ENCODE assay signal across 8 cellular contexts in the genomic region with DNA sequence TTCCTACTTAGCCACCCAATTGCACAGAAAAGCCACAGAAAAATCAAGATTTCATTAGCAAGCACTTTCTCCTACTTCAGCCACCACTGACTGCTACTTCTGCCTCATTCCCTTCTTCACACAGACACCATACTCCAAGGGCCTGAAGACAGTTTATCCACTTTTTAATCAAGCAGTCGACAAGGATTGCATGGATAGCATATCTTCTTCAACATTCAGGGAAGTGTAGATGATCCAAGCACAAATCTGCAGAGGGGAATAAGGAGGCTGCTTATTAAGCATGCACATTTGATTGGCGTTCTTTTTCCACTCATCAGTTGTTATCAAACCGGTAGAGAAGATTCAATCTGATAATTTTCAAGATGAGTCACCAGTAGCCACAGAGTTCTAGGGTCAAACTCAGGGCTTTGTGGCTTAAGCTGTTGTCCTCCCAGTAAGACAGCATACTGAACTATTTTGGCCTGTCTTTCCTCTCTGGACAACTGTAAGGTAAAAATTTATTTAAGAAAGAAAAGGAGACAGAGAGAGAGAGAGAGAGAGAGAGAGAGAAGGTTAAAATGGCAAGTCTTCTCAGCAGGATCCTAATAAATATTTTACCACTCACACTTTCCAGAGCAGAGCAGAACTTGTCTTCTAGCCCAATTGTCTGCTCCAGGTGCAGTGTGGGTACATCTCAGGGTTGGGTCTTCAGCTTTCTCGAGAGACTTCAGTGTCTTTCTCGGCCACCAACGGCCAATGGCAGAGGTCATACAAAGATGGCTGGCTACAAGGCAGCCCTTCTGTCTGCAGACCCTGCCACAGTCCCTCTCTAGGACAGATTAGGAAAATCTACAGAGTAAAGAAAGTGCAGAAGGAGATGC.
DNase-seq lines count a peak whose midpoint lies in the region; ATAC-seq and TF ChIP-seq lines count a peak whose summit lies in the region.

No MANE protein-coding gene starts in this region.

- no peak for DNase-seq in activated CD4-positive, alpha-beta T cell treated with anti-CD3 and anti-CD28 coated beads for 36 hours
- no peak for DNase-seq in activated CD4-positive, alpha-beta T cell treated with anti-CD3 and anti-CD28 coated beads for 4 hours
- DNase-seq in SK-N-SH: no peak
- DNase-seq in mesothelial cell of epicardium (ENCODE audit: low spot score in 2 of 2, unreplicated experiment in 2 of 2): no peak
- DNase-seq in Calu3: no peak
- no peak for DNase-seq in T1000 (lab: John Stamatoyannopoulos, UW)
- no peak for DNase-seq in Karpas-422

- no peak for TF ChIP-seq CTCF in SK-N-SH (IDR thresholded peaks at IDR 0.05)
- TF ChIP-seq CTCF in mesothelial cell of epicardium (IDR thresholded peaks at IDR 0.05; ENCODE audit: unreplicated experiment): no peak
- TF ChIP-seq CTCF in Calu3 (IDR thresholded peaks at IDR 0.05; ENCODE audit: unreplicated experiment): no peak

- peaks cover 5% of the 10 kb centered on the region for H3F3A ChIP-seq in SK-N-SH (replicated peaks; ENCODE audit: insufficient read depth)

- no peaks in the 10 kb centered on the region for H3K27me3 Mint-ChIP-seq in activated CD4-positive, alpha-beta T cell treated with anti-CD3 and anti-CD28 coated beads for 36 hours
- H3K27me3 Mint-ChIP-seq in mesothelial cell of epicardium (ENCODE audit: low read depth) (no peaks in the 10 kb centered on the region), Calu3 (ENCODE audit: unreplicated experiment) (no peaks in the 10 kb centered on the region)

- H3K4me3 ChIP-seq in SK-N-SH (ENCODE audit: low read depth in 2 of 2, low read length in 1 of 2) (no peak overlapping the region), Karpas-422 (ENCODE audit: low read length) (no peak overlapping the region)

- H4K20me1 ChIP-seq in SK-N-SH (ENCODE audit: insufficient read depth) (no peaks in the 10 kb centered on the region), Karpas-422 (ENCODE audit: insufficient read depth, low read depth, low read length) (no peaks in the 10 kb centered on the region)

- no peak for TF ChIP-seq RAD21 in SK-N-SH (IDR thresholded peaks at IDR 0.05; ENCODE audit: low read length)

- H3K4me2 ChIP-seq in SK-N-SH (peak overlapping the region; percentile 38; the same call in 1 of the 2 replicates), Karpas-422 (ENCODE audit: low read depth, low read length, poor library complexity, severe bottlenecking) (no peak overlapping the region)

- intact Hi-C loops in activated CD4-positive, alpha-beta T cell treated with anti-CD3 and anti-CD28 coated beads for 36 hours (cut with DNase I, micrococcal nuclease): loop anchor here (1.0 to 2.0 kb wide), 3 partner anchors 9 to 80 kb away; a partner anchor contains a TSS
- intact Hi-C loops in Calu3 (cut with micrococcal nuclease; ENCODE audit: unreplicated experiment): no loop called here

- H3K9ac ChIP-seq in SK-N-SH: no peak overlapping the region
- no peak overlapping the region for H3K9ac ChIP-seq in Karpas-422 (ENCODE audit: low read length)

- H3K27ac ChIP-seq in SK-N-SH (ENCODE audit: low read depth in 2 of 2, low read length in 1 of 2) (peak overlapping the region in 1 of 2 experiments; percentile 42; a peak in 3 of 4 replicates), Karpas-422 (ENCODE audit: low read length) (no peak overlapping the region)

- H3K36me3 ChIP-seq in SK-N-SH (replicated peaks in 1 of 2; ENCODE audit: control insufficient read depth in 1 of 2, insufficient read depth in 2 of 2, low read length in 1 of 2) (no peaks in the 10 kb centered on the region), Karpas-422 (ENCODE audit: insufficient read depth, low read length) (no peaks in the 10 kb centered on the region)

- POLR2A ChIA-PET in activated CD4-positive, alpha-beta T cell treated with anti-CD3 and anti-CD28 coated beads for 36 hours (lab: Charles Lee): no interaction called here
- POLR2A ChIA-PET in SK-N-SH (lab: Yijun Ruan, JAX): interaction anchor here (1.0 kb wide), 1 partner anchor 9 kb away, joined by 3 read pairs; no protein-coding TSS in a partner anchor

- 0 out of 2 replicates have a peak overlapping the region, but pooled peaks have one; percentile 1 for H2AFZ ChIP-seq in SK-N-SH (ENCODE audit: low read depth)
- no peak overlapping the region for H2AFZ ChIP-seq in Karpas-422 (ENCODE audit: low read length)

- ATAC-seq in activated CD4-positive, alpha-beta T cell treated with anti-CD3 and anti-CD28 coated beads for 36 hours: peak; percentile 80
- peak; percentile 97 for ATAC-seq in HG02840 (IDR thresholded peaks at IDR 0.05; ENCODE audit: low FRiP score, unreplicated experiment)

- peak overlapping the region; percentile 34 for H3K27ac Mint-ChIP-seq in activated CD4-positive, alpha-beta T cell treated with anti-CD3 and anti-CD28 coated beads for 36 hours
- H3K27ac Mint-ChIP-seq in mesothelial cell of epicardium (peak overlapping the region; percentile 73), Calu3 (ENCODE audit: unreplicated experiment) (no peak overlapping the region)

- no peaks in the 10 kb centered on the region for H3K27me3 ChIP-seq in SK-N-SH (ENCODE audit: insufficient read depth)
- H3K27me3 ChIP-seq in Karpas-422 (ENCODE audit: low read length): no peaks in the 10 kb centered on the region

- no peaks in the 10 kb centered on the region for H3K36me3 Mint-ChIP-seq in activated CD4-positive, alpha-beta T cell treated with anti-CD3 and anti-CD28 coated beads for 36 hours (ENCODE audit: low read depth)
- H3K36me3 Mint-ChIP-seq in mesothelial cell of epicardium (no peaks in the 10 kb centered on the region), Calu3 (ENCODE audit: insufficient read depth, unreplicated experiment) (no peaks in the 10 kb centered on the region)

- H3K9me3 ChIP-seq in SK-N-SH: no peaks in the 10 kb centered on the region
- no peaks in the 10 kb centered on the region for H3K9me3 ChIP-seq in Karpas-422 (ENCODE audit: low read length)

- no peaks in the 10 kb centered on the region for H3K79me2 ChIP-seq in SK-N-SH (ENCODE audit: insufficient read depth)
- no peaks in the 10 kb centered on the region for H3K79me2 ChIP-seq in Karpas-422 (ENCODE audit: low read length)

- CTCF ChIA-PET in activated CD4-positive, alpha-beta T cell treated with anti-CD3 and anti-CD28 coated beads for 36 hours (lab: Charles Lee): interaction anchor here (0.7 to 2.1 kb wide), 5 partner anchors 10 to 187 kb away, joined by 3 to 4 read pairs (median 3); no protein-coding TSS in a partner anchor
- CTCF ChIA-PET in SK-N-SH (lab: Yijun Ruan, JAX): no interaction called here
- CTCF ChIA-PET in Calu3 (lab: Charles Lee): no interaction called here

- peak overlapping the region; percentile 15 for H3K4me3 Mint-ChIP-seq in activated CD4-positive, alpha-beta T cell treated with anti-CD3 and anti-CD28 coated beads for 36 hours
- H3K4me3 Mint-ChIP-seq in mesothelial cell of epicardium: no peak overlapping the region
- H3K4me3 Mint-ChIP-seq in Calu3 (ENCODE audit: low read depth, unreplicated experiment): no peak overlapping the region

- 44% methylated on average over 5 of the region's 6 CpGs for WGBS in SK-N-SH (ENCODE audit: low lambda C conversion rate)

- H3K9me2 ChIP-seq in SK-N-SH (no peaks in the 10 kb centered on the region), Karpas-422 (replicated peaks; ENCODE audit: insufficient read depth, low read length) (no peaks in the 10 kb centered on the region)

- peaks cover 47% of the 10 kb centered on the region for H3K4me1 Mint-ChIP-seq in activated CD4-positive, alpha-beta T cell treated with anti-CD3 and anti-CD28 coated beads for 36 hours
- H3K4me1 Mint-ChIP-seq in mesothelial cell of epicardium (peaks cover 32% of the 10 kb centered on the region), Calu3 (ENCODE audit: low read depth, unreplicated experiment) (peaks cover 32% of the 10 kb centered on the region)

- no TSS peak for BruUV-seq in Calu3 (replicated peaks; lab: Mats Ljungman, UMichigan)

- H3K9me3 Mint-ChIP-seq in activated CD4-positive, alpha-beta T cell treated with anti-CD3 and anti-CD28 coated beads for 36 hours (ENCODE audit: low read depth): peaks cover 4% of the 10 kb centered on the region
- no peaks in the 10 kb centered on the region for H3K9me3 Mint-ChIP-seq in mesothelial cell of epicardium
- no peaks in the 10 kb centered on the region for H3K9me3 Mint-ChIP-seq in Calu3 (ENCODE audit: low read depth, unreplicated experiment)

- H3K4me1 ChIP-seq in SK-N-SH (ENCODE audit: control insufficient read depth in 1 of 2, insufficient read depth in 2 of 2, low read depth in 1 of 2, low read length in 1 of 2) (peaks cover 0 to 8% of the 10 kb centered on the region in 2 experiments; a peak in 1 of 4 replicates), Karpas-422 (ENCODE audit: low read length) (no peaks in the 10 kb centered on the region)

- TF ChIP-seq EP300 in SK-N-SH (IDR thresholded peaks at IDR 0.05; ENCODE audit: borderline replicate concordance in 1 of 2, low read depth in 1 of 2, low read length in 1 of 2): no peak

TF ChIP-seq in SK-N-SH, 30 proteins besides CTCF, POLR2A, EP300 and RAD21:
- TF ChIP-seq POLR2AphosphoS5 (IDR thresholded peaks at IDR 0.05; ENCODE audit: low read depth, low read length) (no peak), RFX5 (IDR thresholded peaks at IDR 0.05; ENCODE audit: low read length) (peak; percentile 35; the same call in 1 of the 2 replicates), EZH2phosphoT487 (IDR thresholded peaks at IDR 0.05; ENCODE audit: borderline replicate concordance, low read depth) (no peak), JUND (IDR thresholded peaks at IDR 0.05) (peak; percentile 68), RXRA (IDR thresholded peaks at IDR 0.05; ENCODE audit: borderline replicate concordance, low read depth) (peak; percentile 90), TCF12 (IDR thresholded peaks at IDR 0.05) (peak; percentile 25; the same call in 1 of the 2 replicates), YY1 (IDR thresholded peaks at IDR 0.05; ENCODE audit: low read depth) (no peak), NRF1 (IDR thresholded peaks at IDR 0.05; ENCODE audit: low read depth, low read length) (no peak), FOSL2 (IDR thresholded peaks at IDR 0.05; ENCODE audit: borderline replicate concordance, low read depth) (peak; percentile 49; the same call in 1 of the 2 replicates)
- TF ChIP-seq, protein P1, sequence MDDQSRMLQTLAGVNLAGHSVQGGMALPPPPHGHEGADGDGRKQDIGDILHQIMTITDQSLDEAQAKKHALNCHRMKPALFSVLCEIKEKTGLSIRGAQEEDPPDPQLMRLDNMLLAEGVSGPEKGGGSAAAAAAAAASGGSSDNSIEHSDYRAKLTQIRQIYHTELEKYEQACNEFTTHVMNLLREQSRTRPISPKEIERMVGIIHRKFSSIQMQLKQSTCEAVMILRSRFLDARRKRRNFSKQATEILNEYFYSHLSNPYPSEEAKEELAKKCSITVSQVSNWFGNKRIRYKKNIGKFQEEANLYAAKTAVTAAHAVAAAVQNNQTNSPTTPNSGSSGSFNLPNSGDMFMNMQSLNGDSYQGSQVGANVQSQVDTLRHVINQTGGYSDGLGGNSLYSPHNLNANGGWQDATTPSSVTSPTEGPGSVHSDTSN (IDR thresholded peaks at IDR 0.05): peak; percentile 52
